ENCODE assay signal across 23 cellular contexts in genomic region chr9:72911816-72912215, GRCh38.
"Had no signal": no experiment of that assay in that cellular context is flagged by ENCODE, and none has a peak within 500 bp of the region (broad histone marks: within the 10 kb centered on the region; RNA-seq: fewer than 3 reads in every experiment).

No MANE protein-coding gene starts in this region.

- H3K27ac Mint-ChIP-seq: effector memory CD8-positive, alpha-beta T cell; naive thymus-derived CD8-positive, alpha-beta T cell; progenitor cell of endocrine pancreas; stimulated activated effector memory CD8-positive, alpha-beta T cell treated with anti-CD3 and anti-CD28 coated beads, Interleukin-12 subunit alpha, Interleukin-12 subunit beta, amount 100 ng/mL, for 72 hours had no signal

- H3K36me3 Mint-ChIP-seq: naive thymus-derived CD8-positive, alpha-beta T cell; stimulated activated effector memory CD8-positive, alpha-beta T cell treated with anti-CD3 and anti-CD28 coated beads, Interleukin-12 subunit alpha, Interleukin-12 subunit beta, amount 100 ng/mL, for 72 hours had no signal

- DNase-seq: cortex of kidney; effector memory CD8-positive, alpha-beta T cell; heart left ventricle; left cardiac atrium; left lung; lower lobe of right lung; naive thymus-derived CD8-positive, alpha-beta T cell; nephron progenitor cell; pancreas; sigmoid colon; stimulated activated CD4-positive, alpha-beta T cell treated with anti-CD3 and anti-CD28 coated beads, Interleukin-2, amount 100 ng/mL, for 24 hours; stimulated activated CD4-positive, alpha-beta T cell treated with anti-CD3 and anti-CD28 coated beads, Interleukin-4, amount 100 ng/mL, for 24 hours; stimulated activated naive CD4-positive, alpha-beta T cell treated with Interleukin-2 at 50 U/mL for 16 hours; stomach; upper lobe of left lung had no signal

- H3K79me2 ChIP-seq: hepatocyte had no signal

- H3K27me3 ChIP-seq: gastroesophageal sphincter, heart left ventricle, hepatocyte, left lung, neutrophil, pancreas, sigmoid colon, stomach, tibial artery, upper lobe of left lung had no signal

- H2AFZ ChIP-seq: hepatocyte had no signal

- H3K27ac ChIP-seq: hepatocyte, neutrophil, upper lobe of left lung had no signal

- H3K36me3 ChIP-seq: neutrophil had no signal

- H3K4me1 Mint-ChIP-seq: naive thymus-derived CD8-positive, alpha-beta T cell; nephron progenitor cell; stimulated activated effector memory CD8-positive, alpha-beta T cell treated with anti-CD3 and anti-CD28 coated beads, Interleukin-12 subunit alpha, Interleukin-12 subunit beta, amount 100 ng/mL, for 72 hours had no signal

- H3K4me3 Mint-ChIP-seq: effector memory CD8-positive, alpha-beta T cell; naive thymus-derived CD8-positive, alpha-beta T cell; nephron progenitor cell; stimulated activated effector memory CD8-positive, alpha-beta T cell treated with anti-CD3 and anti-CD28 coated beads, Interleukin-12 subunit alpha, Interleukin-12 subunit beta, amount 100 ng/mL, for 72 hours had no signal

- H3K4me3 ChIP-seq: gastroesophageal sphincter, hepatocyte, left lung, lower lobe of right lung, pancreas, sigmoid colon, stomach, upper lobe of left lung had no signal

- ATAC-seq: effector memory CD8-positive, alpha-beta T cell; gastroesophageal sphincter; heart left ventricle; left cardiac atrium; left lung; lower lobe of right lung; naive thymus-derived CD8-positive, alpha-beta T cell; pancreas; stimulated activated effector memory CD8-positive, alpha-beta T cell treated with anti-CD3 and anti-CD28 coated beads, Interleukin-12 subunit alpha, Interleukin-12 subunit beta, amount 100 ng/mL, for 72 hours had no signal

- H3K9me3 ChIP-seq: gastroesophageal sphincter, heart left ventricle, left lung, lower lobe of right lung, neutrophil, pancreas, sigmoid colon, stomach, tibial artery, upper lobe of left lung had no signal

- FAIRE-seq: endometrium, pancreas, urothelium cell line had no signal

- H3K9me3 Mint-ChIP-seq: effector memory CD8-positive, alpha-beta T cell; naive thymus-derived CD8-positive, alpha-beta T cell; nephron progenitor cell; stimulated activated effector memory CD8-positive, alpha-beta T cell treated with anti-CD3 and anti-CD28 coated beads, Interleukin-12 subunit alpha, Interleukin-12 subunit beta, amount 100 ng/mL, for 72 hours had no signal

- H3K27me3 Mint-ChIP-seq: effector memory CD8-positive, alpha-beta T cell; progenitor cell of endocrine pancreas had no signal

- H3K4me2 ChIP-seq: hepatocyte had no signal

- H3K4me1 ChIP-seq: gastroesophageal sphincter, left lung, lower lobe of right lung, upper lobe of left lung had no signal
